In the genomic region with DNA sequence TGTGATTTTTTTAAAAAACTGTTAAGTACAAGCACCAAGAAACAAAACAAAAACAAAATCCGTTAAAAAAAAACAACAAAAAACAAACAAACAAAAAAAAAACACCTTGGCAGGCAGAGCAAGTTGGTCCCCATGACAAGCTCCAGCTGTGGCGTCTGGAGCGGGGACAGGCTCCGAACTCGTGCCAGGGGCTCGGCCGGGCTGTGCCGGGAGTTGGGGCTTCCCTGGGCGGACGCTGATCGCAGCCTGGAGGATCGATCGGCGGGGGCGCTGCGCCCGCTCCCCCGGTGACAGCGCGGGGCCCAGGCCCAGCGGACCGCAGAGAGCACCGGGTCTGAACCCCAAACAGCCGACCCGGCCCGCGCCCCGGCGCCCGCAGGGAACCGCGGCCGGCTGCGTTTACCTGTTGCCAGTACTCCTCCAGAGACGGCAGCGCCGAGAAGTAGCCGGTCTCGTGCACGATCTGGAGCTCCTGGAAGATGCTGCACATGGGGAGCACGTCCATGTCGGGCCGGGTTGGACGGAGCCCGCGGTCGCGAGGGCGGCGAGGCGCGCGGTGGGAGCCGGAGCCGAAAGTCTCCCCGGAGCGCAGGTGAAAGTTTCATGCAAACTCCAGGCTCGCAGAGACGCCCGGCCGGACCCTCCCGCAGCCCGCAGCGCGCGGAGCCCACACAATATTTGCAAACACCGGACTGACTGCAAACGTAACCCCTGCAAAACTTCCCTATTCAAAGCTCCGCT, we compare ENCODE assay signal across 8 cellular contexts. TPM values are rescaled to one million over a fixed set of nuclear protein-coding genes. Genes with fewer than 3 reads are reported as not detected.
DNase-seq lines count a peak whose midpoint lies in the region; ATAC-seq, FAIRE-seq and TF ChIP-seq lines count a peak whose summit lies in the region.

TSS of gene KLF6 (minus strand) at position 700 of the 741 bp plus-strand sequence. CDS start at position 505, 195 bp downstream.

- H3K36me3 ChIP-seq in HUES64 (ENCODE audit: insufficient read depth, low read length) = peaks cover 26% of the 10 kb centered on the region
- peaks cover 45% of the 10 kb centered on the region for H3K36me3 ChIP-seq in osteoblast (ENCODE audit: insufficient read depth, low read length)

- no peaks in the 10 kb centered on the region for H3K27me3 ChIP-seq in HUES64 (ENCODE audit: insufficient read depth, low read length)
- H3K27me3 ChIP-seq in osteoblast (ENCODE audit: insufficient read depth, low read length) = no peaks in the 10 kb centered on the region

- TF ChIP-seq CTCF in osteoblast (IDR thresholded peaks at IDR 0.05; ENCODE audit: extremely low read depth, low read depth, low read length) = no peak
- TF ChIP-seq CTCF in D721Med (IDR thresholded peaks at IDR 0.05; ENCODE audit: insufficient read depth, missing control alignments) = no peak

- peak; percentile 1 for ATAC-seq in GM19455 (IDR thresholded peaks at IDR 0.05; ENCODE audit: unreplicated experiment)
- no peak for ATAC-seq in HG03469 (IDR thresholded peaks at IDR 0.05; ENCODE audit: unreplicated experiment)

- DNase-seq in COLO668 (lab: John Stamatoyannopoulos, UW; ENCODE audit: unreplicated experiment) (peak; percentile 62), activated gamma-delta T cell treated with Interleukin-2 at 50 U/mL for 16 hours (peak; percentile 29), head of caudate nucleus (peak in 35 of 42 donors; percentile 15 to 79 (median 56)), osteoblast (ENCODE audit: insufficient read length, low spot score, missing footprints) (peak; percentile 87), D721Med (ENCODE audit: insufficient read length, low spot score) (no peak)

- H3K27ac ChIP-seq in HUES64 (ENCODE audit: low read depth, low read length) = peak within 1 kb of the TSS; percentile 97
- H3K27ac ChIP-seq in osteoblast (ENCODE audit: low read depth, low read length) = peak within 1 kb of the TSS; percentile 100

- intact Hi-C loops in head of caudate nucleus (cut with DNase I) = loop anchor here (10.0 kb wide), 1 partner anchor 310 kb away; no protein-coding TSS in a partner anchor

- under 1% methylated on average over 69 of the region's 69 CpGs for WGBS in HUES64

- H3K4me1 ChIP-seq in HUES64 (ENCODE audit: insufficient read depth, low read length) (peaks cover 22% of the 10 kb centered on the region), osteoblast (ENCODE audit: insufficient read depth, low read length) (peaks cover 31% of the 10 kb centered on the region)

- H3K9me3 ChIP-seq in HUES64 (ENCODE audit: insufficient read depth, low read depth, low read length) (no peaks in the 10 kb centered on the region), osteoblast (ENCODE audit: low read depth, low read length) (no peaks in the 10 kb centered on the region)

- H3K4me2 ChIP-seq in osteoblast (ENCODE audit: insufficient read depth, low read length) = peak within 1 kb of the TSS; percentile 92

- peaks cover 57% of the 10 kb centered on the region for H3K79me2 ChIP-seq in osteoblast (ENCODE audit: insufficient read depth, low read length)

- peaks cover 49% of the 10 kb centered on the region for H4K20me1 ChIP-seq in osteoblast (ENCODE audit: insufficient read depth, low read length)

- H3K4me3 ChIP-seq in HUES64 (ENCODE audit: low read length) (peak within 1 kb of the TSS; percentile 94), osteoblast (ENCODE audit: insufficient read depth, low read length) (peak within 1 kb of the TSS; percentile 80)

- H2AFZ ChIP-seq in osteoblast (ENCODE audit: low read length) = no peak within 1 kb of the TSS

- H3K9ac ChIP-seq in HUES64 (ENCODE audit: low read depth, low read length) = peak within 1 kb of the TSS; percentile 93

- no peak for FAIRE-seq in D721Med (lab: Jason Lieb, UNC)

RNA-seq across cellular contexts. Expression of gene KLF6, which starts in this region (rescaled TPM):
- polyA plus RNA-seq in HUES64 (2013, experiment 1 of 2) = 12.2 TPM
- 12.4 TPM for polyA plus RNA-seq in HUES64 (2013, experiment 2 of 2)
- 50.1 and 52.1 TPM in 2 replicates for total RNA-seq in osteoblast
